8 cellular contexts compared by ENCODE assay signal in the genomic region with DNA sequence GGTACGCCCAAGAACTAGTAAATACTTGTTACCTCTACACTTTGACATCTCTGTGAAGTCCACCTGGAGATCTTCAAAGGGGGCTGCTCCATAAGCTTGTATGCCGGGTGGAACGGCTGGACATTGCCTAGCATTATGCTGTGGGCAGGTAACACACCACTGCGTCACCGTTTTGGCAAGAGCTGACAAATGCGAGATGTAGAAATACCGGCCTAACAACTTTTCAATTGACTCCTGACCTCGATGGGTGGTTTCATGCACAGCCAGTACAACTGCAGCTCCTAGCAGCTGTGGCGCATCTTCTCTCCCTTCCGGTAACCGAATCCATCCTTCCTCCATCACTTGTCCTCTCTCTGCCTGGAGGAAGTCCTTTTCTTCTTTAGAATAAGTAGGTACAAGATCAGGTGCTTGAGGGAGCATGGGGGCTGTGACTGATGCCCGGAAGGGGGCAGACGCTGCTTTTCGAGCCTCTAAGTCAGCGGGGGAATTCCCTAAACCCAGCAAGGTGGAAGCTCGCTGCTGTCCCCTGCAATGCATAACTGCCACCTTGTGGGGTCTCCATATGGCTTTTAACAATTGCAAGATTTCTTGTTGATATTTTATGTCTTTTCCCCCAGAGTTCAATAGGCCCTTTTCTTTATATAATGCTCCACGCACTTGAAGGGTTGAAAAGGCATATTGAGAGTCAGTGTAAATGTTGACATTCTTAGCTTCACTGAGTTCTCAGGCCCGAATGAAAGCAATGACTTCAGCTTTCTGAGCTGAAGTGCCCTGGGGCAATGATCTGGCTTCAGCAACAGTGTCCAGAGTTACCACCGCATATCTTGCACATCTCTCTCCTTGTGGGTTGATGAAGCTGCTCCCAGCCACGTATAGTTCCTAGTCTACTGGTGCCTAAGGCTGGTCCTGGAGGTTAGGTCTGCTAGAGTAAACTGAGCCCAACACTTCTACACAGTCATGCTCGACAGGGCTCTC.
A peak's percentile ranks its signal among the peaks of the same experiment; 100 is the strongest.
DNase-seq lines count a peak whose midpoint lies in the region; ATAC-seq, FAIRE-seq and TF ChIP-seq lines count a peak whose summit lies in the region.
"Not testable (repeated sequence)": the region's sequence is repeated elsewhere in the genome, so short reads cannot be mapped to it uniquely, and the experiment has no call there.

No MANE protein-coding gene starts in this region.

- H3K4me1 Mint-ChIP-seq in activated CD4-positive, alpha-beta T cell treated with anti-CD3 and anti-CD28 coated beads for 36 hours = not testable (repeated sequence)

- H3K27ac Mint-ChIP-seq in activated CD4-positive, alpha-beta T cell treated with anti-CD3 and anti-CD28 coated beads for 36 hours = not testable (repeated sequence)

- POLR2A ChIA-PET in activated CD4-positive, alpha-beta T cell treated with anti-CD3 and anti-CD28 coated beads for 36 hours (lab: Charles Lee) = not testable (repeated sequence)

- DNase-seq in DMS79 treated with DMSO at 0.1 percent for 48 hours (lab: John Stamatoyannopoulos, UW) (peak; percentile 55), LNCaP clone FGC (ENCODE audit: low read depth) (peak; percentile 31), NCI-H748 (lab: John Stamatoyannopoulos, UW; ENCODE audit: unreplicated experiment) (peak; percentile 63), epithelial cell of esophagus (ENCODE audit: low read depth) (peak; percentile 72), left colon (peak; percentile 65 to 66), pancreas (peak; percentile 73 to 90 (median 84))
- DNase-seq in activated CD4-positive, alpha-beta T cell treated with anti-CD3 and anti-CD28 coated beads for 36 hours = peak; percentile 11
- DNase-seq in vagina (ENCODE audit: extremely low spot score in 2 of 2) = not testable (repeated sequence)

- CTCF ChIA-PET in activated CD4-positive, alpha-beta T cell treated with anti-CD3 and anti-CD28 coated beads for 36 hours (lab: Charles Lee) = interaction anchor here (0.6 to 1.2 kb wide), 3 partner anchors 45 to 100 kb away, joined by 3 read pairs; no protein-coding TSS in a partner anchor

- not testable (repeated sequence) for H3K4me3 Mint-ChIP-seq in activated CD4-positive, alpha-beta T cell treated with anti-CD3 and anti-CD28 coated beads for 36 hours

- H3K36me3 Mint-ChIP-seq in activated CD4-positive, alpha-beta T cell treated with anti-CD3 and anti-CD28 coated beads for 36 hours (ENCODE audit: low read depth) = not testable (repeated sequence)

- intact Hi-C loops in activated CD4-positive, alpha-beta T cell treated with anti-CD3 and anti-CD28 coated beads for 36 hours (cut with DNase I, micrococcal nuclease); left colon (cut with DNase I, micrococcal nuclease); pancreas (cut with DNase I); vagina (cut with DNase I): not testable (repeated sequence)

- not testable (repeated sequence) for H3K36me3 ChIP-seq in pancreas, vagina

- peak overlapping the region; percentile 83 to 94 (median 89) for H3K27ac ChIP-seq in pancreas
- peak overlapping the region; percentile 48 for H3K27ac ChIP-seq in vagina

- not testable (repeated sequence) for TF ChIP-seq POLR2A in vagina (IDR thresholded peaks at IDR 0.05)

- 0 out of 2 replicates have a peak, but pooled peaks have one; percentile 10 for TF ChIP-seq CTCF in LNCaP clone FGC (IDR thresholded peaks at IDR 0.05; ENCODE audit: control insufficient read depth, extremely low read depth, insufficient read depth)
- TF ChIP-seq CTCF in epithelial cell of esophagus (IDR thresholded peaks at IDR 0.05; ENCODE audit: insufficient read depth, low read depth, low read length, missing control alignments); pancreas (IDR thresholded peaks at IDR 0.05); vagina (IDR thresholded peaks at IDR 0.05): not testable (repeated sequence)

- not testable (repeated sequence) for ATAC-seq in activated CD4-positive, alpha-beta T cell treated with anti-CD3 and anti-CD28 coated beads for 36 hours; left colon; pancreas

- not testable (repeated sequence) for FAIRE-seq in pancreas (lab: Jason Lieb, UNC)

- H3K9me3 ChIP-seq in pancreas, vagina: not testable (repeated sequence)

- H3K9me3 Mint-ChIP-seq in activated CD4-positive, alpha-beta T cell treated with anti-CD3 and anti-CD28 coated beads for 36 hours (ENCODE audit: low read depth) = not testable (repeated sequence)

- H3K4me1 ChIP-seq in pancreas, vagina: not testable (repeated sequence)

- not testable (repeated sequence) for H3K27me3 ChIP-seq in pancreas, vagina

- H3K4me3 ChIP-seq in LNCaP clone FGC (ENCODE audit: low read depth, low read length) = peak overlapping the region; percentile 39
- peak overlapping the region; percentile 39 for H3K4me3 ChIP-seq in epithelial cell of esophagus (ENCODE audit: low read length)
- peak overlapping the region in 2 of 4 donors; percentile 36 to 37 for H3K4me3 ChIP-seq in pancreas
- peak overlapping the region in 1 of 2 donors; percentile 15 for H3K4me3 ChIP-seq in vagina

- 22% methylated on average over 18 to 19 of the region's 21 CpGs for WGBS in pancreas, 2 donors

- not testable (repeated sequence) for H3K27me3 Mint-ChIP-seq in activated CD4-positive, alpha-beta T cell treated with anti-CD3 and anti-CD28 coated beads for 36 hours
